ENCODE assay signal across 8 cellular contexts in genomic region chr7:73717025-73717807, GRCh38. TPM values are rescaled to one million over a fixed set of nuclear protein-coding genes. Genes with fewer than 3 reads are reported as not detected.
DNase-seq lines count a peak whose midpoint lies in the region; ATAC-seq and TF ChIP-seq lines count a peak whose summit lies in the region.
"Had no signal": no experiment of that assay in that cellular context is flagged by ENCODE, and none has a peak within 500 bp of the region (broad histone marks: within the 10 kb centered on the region; RNA-seq: fewer than 3 reads in every experiment).

No MANE protein-coding gene starts in this region.

- no peak for TF ChIP-seq EP300 in sigmoid colon (IDR thresholded peaks at IDR 0.05)

- H3K36me3 ChIP-seq in endocrine pancreas (ENCODE audit: control insufficient read depth, insufficient read depth, low read length) (no peaks in the 10 kb centered on the region), sigmoid colon (no peaks in the 10 kb centered on the region)

- POLR2A ChIA-PET in RWPE1 (lab: Yijun Ruan, JAX; ENCODE audit: low non-redundant PET): no interaction called here

- intact Hi-C loops in sigmoid colon (cut with DNase I): loop anchor here (5.0 kb wide), 1 partner anchor 50 kb away; the partner anchor contains the start of gene VPS37D

- TF ChIP-seq CTCF in RWPE1 (conservative IDR thresholded peaks at IDR 0.05; ENCODE audit: low read depth): no peak
- TF ChIP-seq CTCF in sigmoid colon (IDR thresholded peaks at IDR 0.05): no peak

- 72 to 84% methylated on average over 13 of the region's 13 CpGs for WGBS in sigmoid colon, 2 donors

- H3K4me1 ChIP-seq in endocrine pancreas (ENCODE audit: control insufficient read depth, insufficient read depth, low read length): no peaks in the 10 kb centered on the region
- H3K4me1 ChIP-seq in sigmoid colon: peaks cover 0 to 60% (median 43%) of the 10 kb centered on the region in 4 donors

- H3K4me3 ChIP-seq in endocrine pancreas (ENCODE audit: control insufficient read depth, insufficient read depth, low read length) (peak overlapping the region; percentile 14), sigmoid colon (no peak overlapping the region)

- DNase-seq in EH (ENCODE audit: low read depth) (peak; percentile 24), RWPE1 (ENCODE audit: low spot score) (no peak), sigmoid colon (peak; percentile 85), NCI-H146 treated with DMSO at 0.1 percent for 48 hours (lab: John Stamatoyannopoulos, UW; ENCODE audit: unreplicated experiment) (no peak), cortex of kidney (lab: John Stamatoyannopoulos, UW) (no peak)
- DNase-seq: RPMI8226 had no signal

- H3K27ac ChIP-seq in RWPE1 (peak overlapping the region; percentile 89), sigmoid colon (peak overlapping the region; percentile 67 to 85 (median 76))

- peak overlapping the region; percentile 82 for H3K9ac ChIP-seq in endocrine pancreas (ENCODE audit: control insufficient read depth, insufficient read depth, low read length)

- H3K27me3 ChIP-seq in endocrine pancreas (ENCODE audit: control insufficient read depth, insufficient read depth, low read length) (no peaks in the 10 kb centered on the region), sigmoid colon (no peaks in the 10 kb centered on the region)

- CTCF ChIA-PET in RWPE1 (lab: Yijun Ruan, JAX): interaction anchor here (0.5 to 0.9 kb wide), 3 partner anchors 105 to 285 kb away, joined by 3 to 4 read pairs (median 4); no protein-coding TSS in a partner anchor

- TF ChIP-seq POLR2A in sigmoid colon (IDR thresholded peaks at IDR 0.05): no peak

- H3K9me3 ChIP-seq in endocrine pancreas (ENCODE audit: control insufficient read depth, low read length) (no peaks in the 10 kb centered on the region), sigmoid colon (no peaks in the 10 kb centered on the region)

- ATAC-seq in HG02642 (IDR thresholded peaks at IDR 0.05; ENCODE audit: poor library complexity, unreplicated experiment): no peak

RNA-seq across cellular contexts. Expression of gene STX1A, which starts 2.3 kb away (rescaled TPM):
- total RNA-seq in sigmoid colon: 10 to 100 TPM; 16.1 to 24.6 (median 19.8) TPM
- 1 to 10 TPM; 1.8 to 5.7 (median 2.4) TPM for polyA plus RNA-seq in sigmoid colon

RNA-seq across cellular contexts. Expression of gene ABHD11, which starts 21.4 kb away (rescaled TPM):
- total RNA-seq in sigmoid colon: 10 to 100 TPM in 2 of 4 donors, 1 to 10 TPM in 2; 5.4 to 13.0 (median 9.2) TPM
- 10 to 100 TPM; 79.3 to 91.3 (median 81.7) TPM for polyA plus RNA-seq in sigmoid colon

RNA-seq across cellular contexts. Expression of gene BUD23, which starts 33.8 kb away (rescaled TPM):
- total RNA-seq in sigmoid colon: 10 to 100 TPM; 36.8 to 42.4 (median 39.0) TPM
- 10 to 100 TPM; 34.2 to 86.8 (median 36.0) TPM for polyA plus RNA-seq in sigmoid colon

RNA-seq across cellular contexts. Expression of gene DNAJC30, which starts 34.0 kb away (rescaled TPM):
- total RNA-seq in sigmoid colon: 1 to 10 TPM; 3.3 to 7.6 (median 5.8) TPM
- polyA plus RNA-seq in sigmoid colon: 1 to 10 TPM; 5.1 to 9.4 (median 6.6) TPM

RNA-seq across cellular contexts. Expression of gene VPS37D, which starts 49.6 kb away (rescaled TPM):
- 1 to 10 TPM; 1.6 to 8.7 (median 4.4) TPM for total RNA-seq in sigmoid colon
- polyA plus RNA-seq in sigmoid colon: 1 to 10 TPM in 1 of 3 donors, under 1 TPM in 1, not detected in 1; 0.60 to 1.0 TPM

Comparison
In these comparisons a context has a peak if more than half of its experiments do, and no peak if none do; other contexts are left out.
1. DNase-seq: peak in EH (single experiment) and sigmoid colon (single experiment); none in RWPE1 (single experiment), NCI-H146 treated with DMSO at 0.1 percent for 48 hours (single experiment) and cortex of kidney (single experiment).